23 cellular contexts compared by ENCODE assay signal in genomic region chr9:85260288-85260687, GRCh38.
"Had no signal": no experiment of that assay in that cellular context is flagged by ENCODE, and none has a peak within 500 bp of the region (broad histone marks: within the 10 kb centered on the region; RNA-seq: fewer than 3 reads in every experiment).

No MANE protein-coding gene starts in this region.

- ATAC-seq: effector memory CD8-positive, alpha-beta T cell; esophagus mucosa; foreskin keratinocyte; gastrocnemius medialis; gastroesophageal sphincter; heart left ventricle; heart right ventricle had no signal

- H3K4me3 ChIP-seq: colonic mucosa, coronary artery, dorsolateral prefrontal cortex, esophagus muscularis mucosa, esophagus squamous epithelium, gastrocnemius medialis, gastroesophageal sphincter, heart left ventricle, heart right ventricle had no signal

- H3K27ac Mint-ChIP-seq: dendritic cell treated with granulocyte-macrophage colony-stimulating factor and Interleukin-4, amounts not matched to agents 40 ng/mL and 50 ng/mL, for 4 days; effector memory CD8-positive, alpha-beta T cell; endodermal cell had no signal

- H3K4me3 Mint-ChIP-seq: dendritic cell treated with granulocyte-macrophage colony-stimulating factor and Interleukin-4, amounts not matched to agents 40 ng/mL and 50 ng/mL, for 4 days; effector memory CD8-positive, alpha-beta T cell; endodermal cell had no signal

- DNase-seq: colonic mucosa; cortex of kidney; dermis blood vessel endothelial cell; dorsolateral prefrontal cortex; effector CD4-positive, alpha-beta T cell; effector CD8-positive, alpha-beta T cell; effector memory CD4-positive, alpha-beta T cell; effector memory CD8-positive, alpha-beta T cell; endodermal cell; erythroblast; esophagus squamous epithelium; foreskin keratinocyte; foreskin melanocyte; gastrocnemius medialis; glutamatergic neuron; head of caudate nucleus; heart left ventricle; heart right ventricle had no signal
